3 cellular contexts compared by ENCODE assay signal in genomic region chr2:24372033-24372432, GRCh38.
A peak's percentile ranks its signal among the peaks of the same experiment; 100 is the strongest.
TF ChIP-seq lines count a peak whose summit lies in the region.

No MANE protein-coding gene starts in this region.

TF ChIP-seq in HepG2, 621 proteins besides CTCF, POLR2A, EP300 and RAD21:
- TF ChIP-seq MAFK (conservative IDR thresholded peaks at IDR 0.05 in 1 of 2, IDR thresholded peaks at IDR 0.05 in 1 of 2; ENCODE audit: low read length in 2 of 2) (peak; percentile 71 to 78), HMGXB3 (CRISPR knock-in tag; IDR thresholded peaks at IDR 0.05; ENCODE audit: borderline replicate concordance) (no peak), MAFF (IDR thresholded peaks at IDR 0.05; ENCODE audit: low read depth, low read length) (peak; percentile 69)

TF ChIP-seq in A549, 52 proteins besides CTCF, POLR2A, EP300 and RAD21:
- TF ChIP-seq KDM1A (IDR thresholded peaks at IDR 0.05; ENCODE audit: low read depth): no peak
- TF ChIP-seq MAFK (IDR thresholded peaks at IDR 0.05; ENCODE audit: partially characterized antibody): peak; percentile 73
- no peak for TF ChIP-seq CBX2 (IDR thresholded peaks at IDR 0.05; ENCODE audit: borderline replicate concordance, low read depth)
- TF ChIP-seq HDAC2 (IDR thresholded peaks at IDR 0.05): no peak
- no peak for TF ChIP-seq JUN (IDR thresholded peaks at IDR 0.05)
- no peak for TF ChIP-seq FOSB (CRISPR knock-in tag; IDR thresholded peaks at IDR 0.05)

TF ChIP-seq in K562, 482 proteins besides CTCF, POLR2A, EP300 and RAD21:
- TF ChIP-seq MAFG (tag; conservative IDR thresholded peaks at IDR 0.05): 0 out of 2 replicates have a peak, but pooled peaks have one; percentile 16
- peak; percentile 37; the same call in 1 of the 2 replicates for TF ChIP-seq C11orf30 (IDR thresholded peaks at IDR 0.05; ENCODE audit: low read depth)
- peak; percentile 60 for TF ChIP-seq ZNF316 (IDR thresholded peaks at IDR 0.05)
- no peak for TF ChIP-seq EP400 (IDR thresholded peaks at IDR 0.05)
- TF ChIP-seq ZNF197 (CRISPR knock-in tag; IDR thresholded peaks at IDR 0.05; ENCODE audit: low read depth): no peak
TF ChIP-seq in K562: peak in this region for 3.
